8 cellular contexts compared by ENCODE assay signal in the genomic region with DNA sequence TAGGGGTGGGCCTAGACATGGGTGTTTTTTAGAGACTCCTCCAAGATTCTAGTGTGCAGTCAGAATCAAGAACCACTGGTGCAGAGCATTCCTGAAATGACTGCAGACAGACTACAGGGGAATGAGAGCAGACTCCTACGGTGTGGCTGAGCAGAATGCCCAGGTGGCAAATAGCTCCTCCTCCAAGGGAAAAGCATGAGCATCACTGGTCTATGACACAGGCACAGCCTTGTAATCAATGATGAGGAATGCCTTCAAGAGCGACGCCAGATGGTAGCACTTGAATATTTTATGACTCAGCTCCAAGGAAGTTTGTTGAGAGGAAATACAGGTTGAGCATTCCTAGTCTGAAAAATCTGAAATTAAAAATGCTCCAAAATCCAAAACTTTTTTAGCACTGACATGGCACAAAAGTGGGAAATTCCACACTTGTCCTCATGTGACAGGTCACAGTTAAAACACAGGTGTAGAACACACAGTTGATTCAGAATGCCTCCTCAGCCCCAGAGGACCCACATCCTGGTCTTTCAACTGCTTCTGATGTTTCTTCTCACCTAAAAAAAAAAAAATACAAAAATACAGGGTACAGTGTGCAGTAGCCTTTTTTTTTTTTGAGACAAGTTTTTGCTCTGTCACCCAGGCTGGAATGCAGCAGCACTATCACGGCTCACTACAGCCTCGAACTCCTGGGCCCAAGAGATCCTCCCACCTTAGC. TPM values are rescaled to one million over a fixed set of nuclear protein-coding genes. Genes with fewer than 3 reads are reported as not detected.
DNase-seq lines count a peak whose midpoint lies in the region; ATAC-seq and TF ChIP-seq lines count a peak whose summit lies in the region.

No MANE protein-coding gene starts in this region.

- H3K36me3 ChIP-seq in DND-41 (ENCODE audit: insufficient read depth, low read length) (no peaks in the 10 kb centered on the region), lung (ENCODE audit: control insufficient read depth in 2 of 2, insufficient read depth in 2 of 2, low read length in 2 of 2) (no peaks in the 10 kb centered on the region)

- H3K36me3 Mint-ChIP-seq in activated CD8-positive, alpha-beta T cell treated with anti-CD3 and anti-CD28 coated beads for 36 hours (ENCODE audit: low read depth): no peaks in the 10 kb centered on the region

- H3K4me2 ChIP-seq in DND-41 (ENCODE audit: insufficient read depth, low read length): no peak overlapping the region

- H3K4me3 Mint-ChIP-seq in activated CD8-positive, alpha-beta T cell treated with anti-CD3 and anti-CD28 coated beads for 36 hours: no peak overlapping the region

- no peak overlapping the region for H2AFZ ChIP-seq in DND-41 (ENCODE audit: low read depth, low read length)

- H3K9me3 ChIP-seq in DND-41 (ENCODE audit: insufficient read depth, low read length, severe bottlenecking) (no peaks in the 10 kb centered on the region), lung (ENCODE audit: control insufficient read depth in 2 of 2, insufficient read depth in 1 of 2, low read length in 1 of 2) (no peaks in the 10 kb centered on the region)

- no peak overlapping the region for H3K27ac Mint-ChIP-seq in activated CD8-positive, alpha-beta T cell treated with anti-CD3 and anti-CD28 coated beads for 36 hours

- H3K4me3 ChIP-seq in DND-41 (ENCODE audit: low read depth in 1 of 2, low read length in 2 of 2): no peak overlapping the region
- H3K4me3 ChIP-seq in lung: no peak overlapping the region

- DNase-seq in DND-41 (peak; percentile 29), lung (ENCODE audit: low spot score) (peak; percentile 54), HUDEP-2 (lab: John Stamatoyannopoulos, UW; ENCODE audit: unreplicated experiment in 76 of 76) (no peak), RPMI8226 (no peak), NCI-H526 treated with DMSO at 0.1 percent for 48 hours (lab: John Stamatoyannopoulos, UW) (no peak)
- DNase-seq in activated CD8-positive, alpha-beta T cell treated with anti-CD3 and anti-CD28 coated beads for 36 hours: no peak

- POLR2A ChIA-PET in activated CD8-positive, alpha-beta T cell treated with anti-CD3 and anti-CD28 coated beads for 36 hours (lab: Charles Lee): interaction anchor here (0.7 kb wide), 1 partner anchor 11 kb away, joined by 3 read pairs; no protein-coding TSS in a partner anchor

- no peak for TF ChIP-seq CTCF in DND-41 (IDR thresholded peaks at IDR 0.05; ENCODE audit: borderline replicate concordance, extremely low read depth, low read length, poor library complexity, severe bottlenecking)
- TF ChIP-seq CTCF in activated CD8-positive, alpha-beta T cell treated with anti-CD3 and anti-CD28 coated beads for 36 hours (IDR thresholded peaks at IDR 0.05): no peak
- no peak for TF ChIP-seq CTCF in lung (IDR thresholded peaks at IDR 0.05; ENCODE audit: control extremely low read depth, extremely low read depth)

- ATAC-seq in DND-41 (ENCODE audit: insufficient read depth, low read depth): peak; percentile 85
- ATAC-seq in HG02759 (IDR thresholded peaks at IDR 0.05; ENCODE audit: unreplicated experiment): peak; percentile 62
- peak; percentile 57 for ATAC-seq in activated CD8-positive, alpha-beta T cell treated with anti-CD3 and anti-CD28 coated beads for 36 hours
- peak; percentile 63 for ATAC-seq in lung (ENCODE audit: insufficient read depth, low FRiP score)
- no peak for ATAC-seq in GM19397 (IDR thresholded peaks at IDR 0.05; ENCODE audit: unreplicated experiment)

- no peaks in the 10 kb centered on the region for H3K9me3 Mint-ChIP-seq in activated CD8-positive, alpha-beta T cell treated with anti-CD3 and anti-CD28 coated beads for 36 hours

- H3K27ac ChIP-seq in DND-41 (ENCODE audit: low read length) (peak overlapping the region; percentile 5; the same call in 1 of the 2 replicates), lung (ENCODE audit: low read depth in 1 of 2, low read length in 1 of 2) (no peak overlapping the region)

- CTCF ChIA-PET in activated CD8-positive, alpha-beta T cell treated with anti-CD3 and anti-CD28 coated beads for 36 hours (lab: Charles Lee): interaction anchor here (1.2 to 1.5 kb wide), 2 partner anchors 11 to 227 kb away, joined by 5 to 9 read pairs; partner anchors contain the start of gene FAM8A1

- no peaks in the 10 kb centered on the region for H3K79me2 ChIP-seq in DND-41 (ENCODE audit: insufficient read depth, low read length)

- H3K27me3 ChIP-seq in DND-41 (ENCODE audit: insufficient read depth, low read length, poor library complexity): no peaks in the 10 kb centered on the region
- no peaks in the 10 kb centered on the region for H3K27me3 ChIP-seq in lung (ENCODE audit: control insufficient read depth, insufficient read depth)

- no peaks in the 10 kb centered on the region for H4K20me1 ChIP-seq in DND-41 (ENCODE audit: insufficient read depth, low read length)

- WGBS in lung, 2 donors: 75 to 84% methylated on average over 5 of the region's 5 CpGs

- H3K4me1 Mint-ChIP-seq in activated CD8-positive, alpha-beta T cell treated with anti-CD3 and anti-CD28 coated beads for 36 hours (ENCODE audit: low read depth): peaks cover 14% of the 10 kb centered on the region

- H3K4me1 ChIP-seq in DND-41 (ENCODE audit: insufficient read depth, low read length): peaks cover 14% of the 10 kb centered on the region
- no peaks in the 10 kb centered on the region for H3K4me1 ChIP-seq in lung (ENCODE audit: control insufficient read depth in 2 of 2, insufficient read depth in 2 of 2, low read length in 2 of 2)

- no peaks in the 10 kb centered on the region for H3K27me3 Mint-ChIP-seq in activated CD8-positive, alpha-beta T cell treated with anti-CD3 and anti-CD28 coated beads for 36 hours

- intact Hi-C loops in activated CD8-positive, alpha-beta T cell treated with anti-CD3 and anti-CD28 coated beads for 36 hours (cut with micrococcal nuclease): no loop called here

- H3K9ac ChIP-seq in DND-41 (ENCODE audit: low read depth, low read length): no peak overlapping the region

RNA-seq across cellular contexts. Expression of gene FAM8A1, which starts 10.5 kb away (rescaled TPM):
- 1 to 10 TPM; 3.2 to 3.8 TPM for total RNA-seq in activated CD8-positive, alpha-beta T cell treated with anti-CD3 and anti-CD28 coated beads for 36 hours
- 10 to 100 TPM; 21.9 to 38.4 TPM for total RNA-seq in lung
- polyA plus RNA-seq in lung: 10 to 100 TPM; 12.1 to 14.2 TPM

Comparison
In these comparisons a context has a peak if more than half of its experiments do, and no peak if none do; other contexts are left out.
1. DNase-seq: peak in DND-41 (single experiment) and lung (single experiment); none in activated CD8-positive, alpha-beta T cell treated with anti-CD3 and anti-CD28 coated beads for 36 hours (single experiment), HUDEP-2 (0 of 76), RPMI8226 (single experiment) and NCI-H526 treated with DMSO at 0.1 percent for 48 hours (single experiment).
2. RNA of gene FAM8A1, which starts 10.5 kb away (total RNA-seq): 21.9 to 38.4 TPM in lung; 3.2 to 3.8 TPM in activated CD8-positive, alpha-beta T cell treated with anti-CD3 and anti-CD28 coated beads for 36 hours; every median in the first group is over 4 times any median in the second.